Comparison of ENCODE assay signal across 12 cellular contexts in genomic region chr13:28077820-28078219, GRCh38. TPM values are rescaled to one million over a fixed set of nuclear protein-coding genes. Genes with fewer than 3 reads are reported as not detected.
DNase-seq lines count a peak whose midpoint lies in the region; ATAC-seq, FAIRE-seq and TF ChIP-seq lines count a peak whose summit lies in the region.
"Not testable (repeated sequence)": the region's sequence is repeated elsewhere in the genome, so short reads cannot be mapped to it uniquely, and the experiment has no call there.
"Had no signal": no experiment of that assay in that cellular context is flagged by ENCODE, and none has a peak within 500 bp of the region (broad histone marks: within the 10 kb centered on the region; RNA-seq: fewer than 3 reads in every experiment).

No MANE protein-coding gene starts in this region.

- H3K36me3 Mint-ChIP-seq in Caco-2 (ENCODE audit: insufficient read depth, unreplicated experiment); GM23338 (ENCODE audit: low read depth); WTC11; MCF 10A (ENCODE audit: insufficient read depth, unreplicated experiment); endodermal cell (ENCODE audit: low read depth): not testable (repeated sequence)

- POLR2A ChIA-PET in Caco-2 (lab: Charles Lee); WTC11 (lab: Charles Lee); MCF 10A (lab: Yijun Ruan, JAX); HepG2 (lab: Yijun Ruan, JAX): not testable (repeated sequence)

- H3K9me3 Mint-ChIP-seq in Caco-2 (ENCODE audit: unreplicated experiment); GM23338; WTC11; MCF 10A (ENCODE audit: unreplicated experiment); endodermal cell: not testable (repeated sequence)

- not testable (repeated sequence) for H3F3A ChIP-seq in GM23338 (replicated peaks; ENCODE audit: low read depth)

- BruUV-seq in Caco-2 (replicated peaks; lab: Mats Ljungman, UMichigan); MCF 10A (replicated peaks; lab: Mats Ljungman, UMichigan); HepG2 (replicated peaks; lab: Mats Ljungman, UMichigan): not testable (repeated sequence)

- not testable (repeated sequence) for H3K79me2 ChIP-seq in GM23338 (replicated peaks; ENCODE audit: insufficient read depth); Karpas-422 (ENCODE audit: low read length); HepG2 (ENCODE audit: insufficient read depth, low read length)

- H3K36me3 ChIP-seq in Caco-2 (ENCODE audit: control insufficient read depth, insufficient read depth, low read length); GM23338 (ENCODE audit: insufficient read depth); Karpas-422 (ENCODE audit: insufficient read depth, low read length); endodermal cell (ENCODE audit: control insufficient read depth, insufficient read depth, low read length); HepG2 (replicated peaks in 1 of 2; ENCODE audit: control insufficient read depth in 1 of 2, insufficient read depth in 2 of 2, low read length in 2 of 2): not testable (repeated sequence)

- TF ChIP-seq RAD21 in HepG2 (CRISPR knock-in tag; IDR thresholded peaks at IDR 0.05) = not testable (repeated sequence)

- FAIRE-seq in HepG2 (lab: Jason Lieb, UNC) = not testable (repeated sequence)

- CTCF ChIA-PET in Caco-2 (lab: Charles Lee) = interaction anchor here (0.6 kb wide), 1 partner anchor 71 kb away, joined by 8 read pairs; no protein-coding TSS in a partner anchor
- CTCF ChIA-PET in WTC11 (lab: Charles Lee); MCF 10A (lab: Yijun Ruan, JAX); HepG2 (lab: Yijun Ruan, JAX; ENCODE audit: low intra/inter-chr PET ratio, low total read pairs): not testable (repeated sequence)

- peak overlapping the region; percentile 89 for H2AFZ ChIP-seq in GM23338
- not testable (repeated sequence) for H2AFZ ChIP-seq in Karpas-422 (ENCODE audit: low read length); HepG2 (ENCODE audit: low read length)

- DNase-seq in Caco-2 (peak; percentile 24 to 36), Karpas-422 (peak; percentile 6), SW480 (ENCODE audit: low spot score) (peak; percentile 24), WTC11 (ENCODE audit: low spot score) (peak; percentile 32), MCF 10A (ENCODE audit: unreplicated experiment) (peak; percentile 2), endodermal cell (peak; percentile 48)
- DNase-seq in GM23338 (ENCODE audit: low spot score); HepG2 (ENCODE audit: low spot score): not testable (repeated sequence)

- intact Hi-C loops in Caco-2 (cut with micrococcal nuclease; ENCODE audit: unreplicated experiment); MCF 10A (cut with micrococcal nuclease); HepG2 (cut with micrococcal nuclease; ENCODE audit: unreplicated experiment): not testable (repeated sequence)

- in situ Hi-C loops in HepG2 (cut with HindIII; ENCODE audit: extremely low pct_ligation_motif_present, low pct_unique_long_range_greater_than_20kb) = not testable (repeated sequence)

- H3K4me2 ChIP-seq in GM23338; Karpas-422 (ENCODE audit: low read depth, low read length, poor library complexity, severe bottlenecking): not testable (repeated sequence)
- 0 out of 2 replicates have a peak overlapping the region, but pooled peaks have one; percentile 12 for H3K4me2 ChIP-seq in HepG2 (ENCODE audit: low read depth, low read length)

- H3K9me2 ChIP-seq in GM23338 (ENCODE audit: insufficient read depth); Karpas-422 (replicated peaks; ENCODE audit: insufficient read depth, low read length): not testable (repeated sequence)

- TF ChIP-seq POLR2A in HepG2 (IDR thresholded peaks at IDR 0.05; ENCODE audit: insufficient read depth in 1 of 2, low read depth in 2 of 2, low read length in 2 of 2) = not testable (repeated sequence)

- not testable (repeated sequence) for H3K4me3 Mint-ChIP-seq in Caco-2 (ENCODE audit: unreplicated experiment); GM23338; WTC11; MCF 10A (ENCODE audit: unreplicated experiment); endodermal cell

- not testable (repeated sequence) for H3K4me3 ChIP-seq in Caco-2 (ENCODE audit: low read depth, low read length); GM23338; Karpas-422 (ENCODE audit: low read length); endodermal cell (ENCODE audit: low read length); HepG2 (replicated peaks in 1 of 3; ENCODE audit: insufficient read depth in 1 of 3, low read depth in 2 of 3, low read length in 3 of 3)

- H3K27ac Mint-ChIP-seq in Caco-2 (ENCODE audit: unreplicated experiment) = peak overlapping the region; percentile 20
- peak overlapping the region; percentile 53; the same call in 1 of the 2 replicates for H3K27ac Mint-ChIP-seq in GM23338
- not testable (repeated sequence) for H3K27ac Mint-ChIP-seq in WTC11; MCF 10A (ENCODE audit: low read depth, unreplicated experiment)
- peak overlapping the region; percentile 53 for H3K27ac Mint-ChIP-seq in endodermal cell

- H3K27me3 Mint-ChIP-seq in Caco-2 (ENCODE audit: insufficient read depth, unreplicated experiment); GM23338 (ENCODE audit: insufficient read depth, low read depth, poor library complexity); WTC11 (ENCODE audit: low read depth); MCF 10A (ENCODE audit: insufficient read depth, unreplicated experiment); endodermal cell (ENCODE audit: insufficient read depth): not testable (repeated sequence)

- not testable (repeated sequence) for H3K4me1 Mint-ChIP-seq in Caco-2 (ENCODE audit: low read depth, unreplicated experiment); WTC11; MCF 10A (ENCODE audit: insufficient read depth, unreplicated experiment); endodermal cell
- peaks cover 12% of the 10 kb centered on the region for H3K4me1 Mint-ChIP-seq in GM23338

- not testable (repeated sequence) for H3K9ac ChIP-seq in Karpas-422 (ENCODE audit: low read length); endodermal cell (ENCODE audit: extremely low read depth, low read length, poor library complexity, severe bottlenecking); HepG2 (ENCODE audit: insufficient read depth, low read depth, low read length)

- TF ChIP-seq EP300 in HepG2 (IDR thresholded peaks at IDR 0.05; ENCODE audit: low read depth in 2 of 2, low read length in 2 of 2); HepG2 (CRISPR knock-in tag; IDR thresholded peaks at IDR 0.05; ENCODE audit: borderline replicate concordance): not testable (repeated sequence)

- not testable (repeated sequence) for H3K27me3 ChIP-seq in Caco-2 (replicated peaks; ENCODE audit: control insufficient read depth, insufficient read depth, low read length); GM23338 (ENCODE audit: insufficient read depth); Karpas-422 (ENCODE audit: low read length); endodermal cell (ENCODE audit: control insufficient read depth, insufficient read depth, low read length, poor library complexity, severe bottlenecking); HepG2 (ENCODE audit: control insufficient read depth in 1 of 2, insufficient read depth in 2 of 2, low read length in 2 of 2)

- not testable (repeated sequence) for H3K27ac ChIP-seq in GM23338 (ENCODE audit: low read depth); Karpas-422 (ENCODE audit: low read length); endodermal cell (ENCODE audit: low read depth, low read length); HepG2 (ENCODE audit: extremely low read length, insufficient read depth, low read length)

- not testable (repeated sequence) for H3K4me1 ChIP-seq in Caco-2; GM23338 (ENCODE audit: insufficient read depth); Karpas-422 (ENCODE audit: low read length); endodermal cell (ENCODE audit: control insufficient read depth, insufficient read depth, low read length); HepG2 (ENCODE audit: insufficient read depth, low read length)

- H4K20me1 ChIP-seq in GM23338 (replicated peaks; ENCODE audit: insufficient read depth); Karpas-422 (ENCODE audit: insufficient read depth, low read depth, low read length); HepG2 (ENCODE audit: insufficient read depth, low read length): not testable (repeated sequence)

- ATAC-seq in GM23338, WTC11, HepG2: not testable (repeated sequence)

- not testable (repeated sequence) for H3K9me3 ChIP-seq in Caco-2; Karpas-422 (ENCODE audit: low read length); endodermal cell (ENCODE audit: control insufficient read depth, low read length); HepG2 (ENCODE audit: low read length)

- TF ChIP-seq CTCF in Caco-2 (IDR thresholded peaks at IDR 0.05; ENCODE audit: insufficient read depth in 1 of 2, low read depth in 1 of 2, low read length in 1 of 2, severe bottlenecking in 1 of 2, unreplicated experiment in 1 of 2); GM23338 (conservative IDR thresholded peaks at IDR 0.05; ENCODE audit: low read depth in 2 of 2); WTC11 (IDR thresholded peaks at IDR 0.05); MCF 10A (IDR thresholded peaks at IDR 0.05; ENCODE audit: unreplicated experiment); endodermal cell (conservative IDR thresholded peaks at IDR 0.05); HepG2 (CRISPR knock-in tag; IDR thresholded peaks at IDR 0.05): not testable (repeated sequence)

- 94 to 95% methylated on average over 2 of the region's 2 CpGs for WGBS in endodermal cell (ENCODE audit: insufficient coverage in 1 of 2, insufficient read length in 1 of 2), 2 experiments
- WGBS in HepG2 (ENCODE audit: low lambda C conversion rate) = no CpG with 5 or more reads among the region's 2 CpGs

RNA-seq across cellular contexts. Expression of gene FLT3, which starts 22.6 kb away (rescaled TPM):
- 0.09 TPM in 1 of 2 replicates, not detected in the other for total RNA-seq in Caco-2 (2022)
- total RNA-seq in GM23338 (2014; rRNA removed; shearing (Covaris generic)) = 0.17 and 0.66 TPM in 2 replicates
- polyA plus RNA-seq in GM23338 (2016; fragmentation: Nextera tagmentation; extraction: Ambion mirVana) = 0.23 and 0.44 TPM in 2 replicates
- not detected in 2 replicates for total RNA-seq in Karpas-422 (2014; rRNA removed; shearing (Covaris generic); ENCODE audit: low replicate concordance)
- 0.15 to 0.34 TPM (median 0.16 TPM) in 3 replicates for total RNA-seq in WTC11 (2021)
- total RNA-seq in MCF 10A (2022) = not detected in 2 replicates
- under 1 TPM; 0.09 to 0.13 TPM for total RNA-seq in endodermal cell
- polyA plus RNA-seq in endodermal cell (2013, experiment 1 of 2) = 0.18 TPM
- polyA plus RNA-seq in endodermal cell (2013, experiment 2 of 2) = 0.08 TPM
- not detected in 2 replicates for total RNA-seq in HepG2 (2016; rRNA removed; fragmentation: Illumina TruSeq; extraction: Trizol)
- total RNA-seq in HepG2 (2016; cell fraction: cytosol; rRNA removed; fragmentation: Illumina TruSeq; extraction: Trizol; ENCODE audit: low read depth) = not detected in 2 replicates
- not detected in 2 replicates for total RNA-seq in HepG2 (2016; cell fraction: insoluble cytoplasmic fraction; rRNA removed; fragmentation: Illumina TruSeq; extraction: Trizol)
- total RNA-seq in HepG2 (2016; cell fraction: membrane; rRNA removed; fragmentation: Illumina TruSeq; extraction: Trizol) = not detected in 2 replicates
- not detected in 2 replicates for total RNA-seq in HepG2 (2016; cell fraction: nucleus; rRNA removed; fragmentation: Illumina TruSeq; extraction: Trizol)
- not detected in 2 replicates for polyA plus RNA-seq in HepG2 (2011; rRNA removed)
- not detected in 2 replicates for polyA plus RNA-seq in HepG2 (2011; cell fraction: cytosol; rRNA removed)
- not detected in 2 replicates for polyA plus RNA-seq in HepG2 (2011; cell fraction: nucleus; rRNA removed)
- polyA plus RNA-seq in HepG2 (2012) = not detected in 2 replicates
- polyA plus RNA-seq in HepG2 (2016; cell fraction: cytosol; fragmentation: Illumina TruSeq; extraction: Trizol; ENCODE audit: low read depth) = not detected in 2 replicates
- polyA plus RNA-seq in HepG2 (2016; cell fraction: insoluble cytoplasmic fraction; fragmentation: Illumina TruSeq; extraction: Trizol; ENCODE audit: low read depth) = not detected in 2 replicates
- not detected in 2 replicates for polyA plus RNA-seq in HepG2 (2016; cell fraction: membrane; fragmentation: Illumina TruSeq; extraction: Trizol; ENCODE audit: low read depth)
- not detected in 2 replicates for polyA plus RNA-seq in HepG2 (2016; cell fraction: nucleus; fragmentation: Illumina TruSeq; extraction: Trizol; ENCODE audit: insufficient read depth, low read depth)
- not detected in 2 replicates for polyA minus RNA-seq in HepG2 (2011; rRNA and poly(A)+ RNA removed; ENCODE audit: low replicate concordance)
- polyA minus RNA-seq in HepG2 (2011; cell fraction: cytosol; rRNA and poly(A)+ RNA removed) = not detected in 2 replicates
- polyA minus RNA-seq in HepG2 (2011; cell fraction: nucleus; rRNA and poly(A)+ RNA removed) = not detected in 2 replicates
- total RNA-seq: A172; CD8-positive, alpha-beta T cell had no signal
- polyA plus RNA-seq: A549, BJ had no signal
